ENCODE assay signal across 27 cellular contexts in genomic region chr13:20404488-20405222, GRCh38.
"Had no signal": no experiment of that assay in that cellular context is flagged by ENCODE, and none has a peak within 500 bp of the region (broad histone marks: within the 10 kb centered on the region; RNA-seq: fewer than 3 reads in every experiment).

No MANE protein-coding gene starts in this region.

- H3K4me3 Mint-ChIP-seq: activated CD8-positive, alpha-beta T cell treated with anti-CD3 and anti-CD28 coated beads for 36 hours; activated naive CD4-positive, alpha-beta T cell treated with anti-CD3 and anti-CD28 coated beads for 36 hours; activated naive CD8-positive, alpha-beta T cell; activated T-helper 17 cell treated with anti-CD3 and anti-CD28 coated beads, Interleukin-2, amount 50 U/mL, for 72 hours; brain; T-cell had no signal

- H3K4me1 Mint-ChIP-seq: brain had no signal

- ATAC-seq: activated CD8-positive, alpha-beta T cell treated with anti-CD3 and anti-CD28 coated beads for 36 hours; activated T-helper 17 cell treated with anti-CD3 and anti-CD28 coated beads, Interleukin-2, amount 50 U/mL, for 72 hours; PC-3; T-cell had no signal

- H3K4me3 ChIP-seq: cardiac muscle cell, MG63, SK-N-MC had no signal

- H3K27me3 Mint-ChIP-seq: activated CD8-positive, alpha-beta T cell treated with anti-CD3 and anti-CD28 coated beads for 36 hours; activated naive CD8-positive, alpha-beta T cell; activated T-helper 17 cell treated with anti-CD3 and anti-CD28 coated beads, Interleukin-2, amount 50 U/mL, for 72 hours; brain; T-cell had no signal

- H3K27me3 ChIP-seq: cardiac muscle cell, MG63 had no signal

- H3K27ac ChIP-seq: cardiac muscle cell, SK-N-MC, VCaP had no signal

- H3K9me3 Mint-ChIP-seq: activated CD8-positive, alpha-beta T cell treated with anti-CD3 and anti-CD28 coated beads for 36 hours; activated naive CD4-positive, alpha-beta T cell treated with anti-CD3 and anti-CD28 coated beads for 36 hours; activated T-helper 17 cell treated with anti-CD3 and anti-CD28 coated beads, Interleukin-2, amount 50 U/mL, for 72 hours; brain; T-cell had no signal

- H3K27ac Mint-ChIP-seq: activated CD8-positive, alpha-beta T cell treated with anti-CD3 and anti-CD28 coated beads for 36 hours; activated naive CD4-positive, alpha-beta T cell treated with anti-CD3 and anti-CD28 coated beads for 36 hours; activated naive CD8-positive, alpha-beta T cell; activated T-helper 17 cell treated with anti-CD3 and anti-CD28 coated beads, Interleukin-2, amount 50 U/mL, for 72 hours; brain; T-cell had no signal

- H3K36me3 ChIP-seq: cardiac muscle cell, MG63 had no signal

- DNase-seq: activated CD4-positive, alpha-beta T cell treated with anti-CD3 and anti-CD28 coated beads for 4 hours; activated CD4-positive, CD25-positive, alpha-beta regulatory T cell; activated CD8-positive, alpha-beta T cell treated with anti-CD3 and anti-CD28 coated beads for 36 hours; activated gamma-delta T cell; activated naive CD4-positive, alpha-beta T cell treated with anti-CD3 and anti-CD28 coated beads for 36 hours; amygdala; MG63; MV-4-11; NCI-H1092 treated with DMSO at 0.1 percent for 48 hours; NCI-H1417 treated with DMSO at 0.1 percent for 48 hours; NCI-H1694; NCI-H2029; NCI-H2107; NCI-H2171 treated with DMSO at 0.1 percent for 48 hours; NCI-H226; NCI-H510A; NCI-H69; PC-3; T-cell; T-helper 2 cell; T1000 had no signal

- H3K9me3 ChIP-seq: MG63 had no signal
